21 cellular contexts compared by ENCODE assay signal in genomic region chr1:99566290-99567021, GRCh38.
"Had no signal": no experiment of that assay in that cellular context is flagged by ENCODE, and none has a peak within 500 bp of the region (broad histone marks: within the 10 kb centered on the region; RNA-seq: fewer than 3 reads in every experiment).

No MANE protein-coding gene starts in this region.

- H3K27ac Mint-ChIP-seq: activated CD4-positive, alpha-beta memory T cell treated with anti-CD3 and anti-CD28 coated beads for 36 hours; activated naive CD8-positive, alpha-beta T cell treated with anti-CD3 and anti-CD28 coated beads, Interleukin-2, amount 10 ng/mL, durations not matched to agents 7 days and 5 days; activated T-helper 2 cell treated with anti-CD3 and anti-CD28 coated beads, Interferon-gamma antibody, Interleukin-2, Interleukin-4, amounts not matched to agents 10 μg/mL and 5 μg/mL and 100 μg/mL, durations not matched to agents 14 hours and 24 hours and 36 hours; brain; naive thymus-derived CD4-positive, alpha-beta T cell; neural progenitor cell; stimulated activated naive CD8-positive, alpha-beta T cell treated with anti-CD3 and anti-CD28 coated beads, Interleukin-15, Interleukin-2, amounts not matched to agents 100 ng/mL and 50 ng/mL, for 24 hours had no signal

- H2AFZ ChIP-seq: neural progenitor cell had no signal

- H3K27ac ChIP-seq: dorsolateral prefrontal cortex, neural progenitor cell, prostate gland, right atrium auricular region, tibial nerve, uterus had no signal

- H3K4me2 ChIP-seq: neural progenitor cell had no signal

- H3K36me3 Mint-ChIP-seq: activated CD4-positive, alpha-beta memory T cell treated with anti-CD3 and anti-CD28 coated beads for 36 hours; activated naive CD8-positive, alpha-beta T cell treated with anti-CD3 and anti-CD28 coated beads, Interleukin-2, amount 10 ng/mL, durations not matched to agents 7 days and 5 days; brain; naive thymus-derived CD4-positive, alpha-beta T cell; neural progenitor cell had no signal

- H3K9me3 ChIP-seq: prostate gland, uterus had no signal

- H3K4me1 ChIP-seq: neural progenitor cell, prostate gland, right atrium auricular region, tibial nerve had no signal

- H3K36me3 ChIP-seq: neural progenitor cell, prostate gland, right atrium auricular region, tibial nerve, uterus had no signal

- H3K9ac ChIP-seq: neural progenitor cell had no signal

- DNase-seq: activated CD4-positive, alpha-beta memory T cell treated with anti-CD3 and anti-CD28 coated beads for 36 hours; activated CD4-positive, alpha-beta T cell treated with anti-CD3 and anti-CD28 coated beads for 4 hours; activated naive CD4-positive, alpha-beta T cell treated with Interleukin-2 at 50 U/mL for 16 hours; activated naive CD8-positive, alpha-beta T cell treated with anti-CD3 and anti-CD28 coated beads, Interleukin-2, amount 10 ng/mL, durations not matched to agents 7 days and 5 days; anterior cingulate cortex; central memory CD4-positive, alpha-beta T cell; dorsolateral prefrontal cortex; left ventricle myocardium superior; mesendoderm; naive thymus-derived CD4-positive, alpha-beta T cell; T-helper 2 cell; uterus had no signal

- H3K27me3 ChIP-seq: dorsolateral prefrontal cortex, neural progenitor cell, right atrium auricular region, tibial nerve, uterus had no signal

- FAIRE-seq: colon, frontal cortex had no signal

- H3K4me3 Mint-ChIP-seq: activated CD4-positive, alpha-beta memory T cell treated with anti-CD3 and anti-CD28 coated beads for 36 hours; activated naive CD8-positive, alpha-beta T cell treated with anti-CD3 and anti-CD28 coated beads, Interleukin-2, amount 10 ng/mL, durations not matched to agents 7 days and 5 days; brain; naive thymus-derived CD4-positive, alpha-beta T cell; neural progenitor cell; stimulated activated naive CD8-positive, alpha-beta T cell treated with anti-CD3 and anti-CD28 coated beads, Interleukin-15, Interleukin-2, amounts not matched to agents 100 ng/mL and 50 ng/mL, for 24 hours had no signal

- H3K4me1 Mint-ChIP-seq: activated naive CD8-positive, alpha-beta T cell treated with anti-CD3 and anti-CD28 coated beads, Interleukin-2, amount 10 ng/mL, durations not matched to agents 7 days and 5 days; brain; naive thymus-derived CD4-positive, alpha-beta T cell; neural progenitor cell had no signal

- ATAC-seq: left ventricle myocardium superior; naive thymus-derived CD4-positive, alpha-beta T cell had no signal

- H3K9me3 Mint-ChIP-seq: activated CD4-positive, alpha-beta memory T cell treated with anti-CD3 and anti-CD28 coated beads for 36 hours; stimulated activated naive CD8-positive, alpha-beta T cell treated with anti-CD3 and anti-CD28 coated beads, Interleukin-15, Interleukin-2, amounts not matched to agents 100 ng/mL and 50 ng/mL, for 24 hours had no signal

- H3K4me3 ChIP-seq: dorsolateral prefrontal cortex, neural progenitor cell, prostate gland, right atrium auricular region, tibial nerve, uterus had no signal
